In the genomic region with DNA sequence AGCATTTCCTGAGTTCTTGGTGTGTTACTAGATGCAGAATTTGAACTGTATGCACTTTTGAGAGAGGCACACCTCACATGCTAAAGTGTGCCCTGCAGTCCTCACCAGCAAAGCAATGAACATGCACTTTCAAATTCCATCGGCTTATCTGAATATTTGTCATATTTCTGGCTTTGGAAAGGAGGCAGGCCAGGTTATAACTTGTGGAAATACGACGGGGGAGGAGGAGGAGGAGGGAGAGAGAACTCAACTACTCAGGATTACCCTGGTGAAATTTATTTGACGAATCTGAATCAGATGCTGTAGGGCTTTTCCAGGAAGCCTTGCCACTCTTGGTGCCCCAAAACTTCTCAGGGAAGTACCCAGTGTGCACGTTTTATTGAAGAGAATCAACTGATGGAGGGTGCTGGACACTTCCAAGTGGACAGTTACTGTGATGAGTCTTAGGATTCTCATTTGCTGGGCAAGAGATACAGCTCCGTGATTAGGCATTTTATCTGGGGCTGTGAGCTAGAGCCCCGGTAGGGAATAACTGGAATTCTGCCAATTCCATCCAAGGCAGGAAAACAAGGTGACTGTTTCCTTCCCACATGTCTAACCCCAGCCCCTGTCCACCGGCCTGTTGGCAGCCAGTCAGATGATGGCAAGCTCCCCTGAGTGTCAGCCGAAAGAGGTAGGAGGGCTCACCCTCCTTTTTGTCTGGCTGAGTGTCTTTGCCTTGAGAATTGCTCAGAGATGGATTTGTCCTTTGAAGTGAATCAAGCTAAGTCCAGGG, we compare ENCODE assay signal across 1 cellular context.
TF ChIP-seq lines count a peak whose summit lies in the region.

No MANE protein-coding gene starts in this region.

TF ChIP-seq in GM23338, 12 proteins besides CTCF, POLR2A, EP300 and RAD21 (continued from another document):
- TF ChIP-seq, protein P1, sequence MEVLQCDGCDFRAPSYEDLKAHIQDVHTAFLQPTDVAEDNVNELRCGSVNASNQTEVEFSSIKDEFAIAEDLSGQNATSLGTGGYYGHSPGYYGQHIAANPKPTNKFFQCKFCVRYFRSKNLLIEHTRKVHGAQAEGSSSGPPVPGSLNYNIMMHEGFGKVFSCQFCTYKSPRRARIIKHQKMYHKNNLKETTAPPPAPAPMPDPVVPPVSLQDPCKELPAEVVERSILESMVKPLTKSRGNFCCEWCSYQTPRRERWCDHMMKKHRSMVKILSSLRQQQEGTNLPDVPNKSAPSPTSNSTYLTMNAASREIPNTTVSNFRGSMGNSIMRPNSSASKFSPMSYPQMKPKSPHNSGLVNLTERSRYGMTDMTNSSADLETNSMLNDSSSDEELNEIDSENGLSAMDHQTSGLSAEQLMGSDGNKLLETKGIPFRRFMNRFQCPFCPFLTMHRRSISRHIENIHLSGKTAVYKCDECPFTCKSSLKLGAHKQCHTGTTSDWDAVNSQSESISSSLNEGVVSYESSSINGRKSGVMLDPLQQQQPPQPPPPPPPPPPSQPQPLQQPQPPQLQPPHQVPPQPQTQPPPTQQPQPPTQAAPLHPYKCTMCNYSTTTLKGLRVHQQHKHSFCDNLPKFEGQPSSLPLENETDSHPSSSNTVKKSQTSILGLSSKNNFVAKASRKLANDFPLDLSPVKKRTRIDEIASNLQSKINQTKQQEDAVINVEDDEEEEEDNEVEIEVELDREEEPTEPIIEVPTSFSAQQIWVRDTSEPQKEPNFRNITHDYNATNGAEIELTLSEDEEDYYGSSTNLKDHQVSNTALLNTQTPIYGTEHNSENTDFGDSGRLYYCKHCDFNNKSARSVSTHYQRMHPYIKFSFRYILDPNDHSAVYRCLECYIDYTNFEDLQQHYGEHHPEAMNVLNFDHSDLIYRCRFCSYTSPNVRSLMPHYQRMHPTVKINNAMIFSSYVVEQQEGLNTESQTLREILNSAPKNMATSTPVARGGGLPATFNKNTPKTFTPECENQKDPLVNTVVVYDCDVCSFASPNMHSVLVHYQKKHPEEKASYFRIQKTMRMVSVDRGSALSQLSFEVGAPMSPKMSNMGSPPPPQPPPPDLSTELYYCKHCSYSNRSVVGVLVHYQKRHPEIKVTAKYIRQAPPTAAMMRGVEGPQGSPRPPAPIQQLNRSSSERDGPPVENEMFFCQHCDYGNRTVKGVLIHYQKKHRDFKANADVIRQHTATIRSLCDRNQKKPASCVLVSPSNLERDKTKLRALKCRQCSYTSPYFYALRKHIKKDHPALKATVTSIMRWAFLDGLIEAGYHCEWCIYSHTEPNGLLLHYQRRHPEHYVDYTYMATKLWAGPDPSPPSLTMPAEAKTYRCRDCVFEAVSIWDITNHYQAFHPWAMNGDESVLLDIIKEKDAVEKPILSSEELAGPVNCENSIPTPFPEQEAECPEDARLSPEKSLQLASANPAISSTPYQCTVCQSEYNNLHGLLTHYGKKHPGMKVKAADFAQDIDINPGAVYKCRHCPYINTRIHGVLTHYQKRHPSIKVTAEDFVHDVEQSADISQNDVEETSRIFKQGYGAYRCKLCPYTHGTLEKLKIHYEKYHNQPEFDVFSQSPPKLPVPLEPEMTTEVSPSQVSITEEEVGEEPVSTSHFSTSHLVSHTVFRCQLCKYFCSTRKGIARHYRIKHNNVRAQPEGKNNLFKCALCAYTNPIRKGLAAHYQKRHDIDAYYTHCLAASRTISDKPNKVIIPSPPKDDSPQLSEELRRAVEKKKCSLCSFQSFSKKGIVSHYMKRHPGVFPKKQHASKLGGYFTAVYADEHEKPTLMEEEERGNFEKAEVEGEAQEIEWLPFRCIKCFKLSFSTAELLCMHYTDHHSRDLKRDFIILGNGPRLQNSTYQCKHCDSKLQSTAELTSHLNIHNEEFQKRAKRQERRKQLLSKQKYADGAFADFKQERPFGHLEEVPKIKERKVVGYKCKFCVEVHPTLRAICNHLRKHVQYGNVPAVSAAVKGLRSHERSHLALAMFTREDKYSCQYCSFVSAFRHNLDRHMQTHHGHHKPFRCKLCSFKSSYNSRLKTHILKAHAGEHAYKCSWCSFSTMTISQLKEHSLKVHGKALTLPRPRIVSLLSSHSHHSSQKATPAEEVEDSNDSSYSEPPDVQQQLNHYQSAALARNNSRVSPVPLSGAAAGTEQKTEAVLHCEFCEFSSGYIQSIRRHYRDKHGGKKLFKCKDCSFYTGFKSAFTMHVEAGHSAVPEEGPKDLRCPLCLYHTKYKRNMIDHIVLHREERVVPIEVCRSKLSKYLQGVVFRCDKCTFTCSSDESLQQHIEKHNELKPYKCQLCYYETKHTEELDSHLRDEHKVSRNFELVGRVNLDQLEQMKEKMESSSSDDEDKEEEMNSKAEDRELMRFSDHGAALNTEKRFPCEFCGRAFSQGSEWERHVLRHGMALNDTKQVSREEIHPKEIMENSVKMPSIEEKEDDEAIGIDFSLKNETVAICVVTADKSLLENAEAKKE (CRISPR knock-in tag; IDR thresholded peaks at IDR 0.05) = no peak
- TF ChIP-seq, protein P2, sequence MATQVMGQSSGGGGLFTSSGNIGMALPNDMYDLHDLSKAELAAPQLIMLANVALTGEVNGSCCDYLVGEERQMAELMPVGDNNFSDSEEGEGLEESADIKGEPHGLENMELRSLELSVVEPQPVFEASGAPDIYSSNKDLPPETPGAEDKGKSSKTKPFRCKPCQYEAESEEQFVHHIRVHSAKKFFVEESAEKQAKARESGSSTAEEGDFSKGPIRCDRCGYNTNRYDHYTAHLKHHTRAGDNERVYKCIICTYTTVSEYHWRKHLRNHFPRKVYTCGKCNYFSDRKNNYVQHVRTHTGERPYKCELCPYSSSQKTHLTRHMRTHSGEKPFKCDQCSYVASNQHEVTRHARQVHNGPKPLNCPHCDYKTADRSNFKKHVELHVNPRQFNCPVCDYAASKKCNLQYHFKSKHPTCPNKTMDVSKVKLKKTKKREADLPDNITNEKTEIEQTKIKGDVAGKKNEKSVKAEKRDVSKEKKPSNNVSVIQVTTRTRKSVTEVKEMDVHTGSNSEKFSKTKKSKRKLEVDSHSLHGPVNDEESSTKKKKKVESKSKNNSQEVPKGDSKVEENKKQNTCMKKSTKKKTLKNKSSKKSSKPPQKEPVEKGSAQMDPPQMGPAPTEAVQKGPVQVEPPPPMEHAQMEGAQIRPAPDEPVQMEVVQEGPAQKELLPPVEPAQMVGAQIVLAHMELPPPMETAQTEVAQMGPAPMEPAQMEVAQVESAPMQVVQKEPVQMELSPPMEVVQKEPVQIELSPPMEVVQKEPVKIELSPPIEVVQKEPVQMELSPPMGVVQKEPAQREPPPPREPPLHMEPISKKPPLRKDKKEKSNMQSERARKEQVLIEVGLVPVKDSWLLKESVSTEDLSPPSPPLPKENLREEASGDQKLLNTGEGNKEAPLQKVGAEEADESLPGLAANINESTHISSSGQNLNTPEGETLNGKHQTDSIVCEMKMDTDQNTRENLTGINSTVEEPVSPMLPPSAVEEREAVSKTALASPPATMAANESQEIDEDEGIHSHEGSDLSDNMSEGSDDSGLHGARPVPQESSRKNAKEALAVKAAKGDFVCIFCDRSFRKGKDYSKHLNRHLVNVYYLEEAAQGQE (IDR thresholded peaks at IDR 0.05; ENCODE audit: unreplicated experiment) = no peak
- TF ChIP-seq, protein P3, sequence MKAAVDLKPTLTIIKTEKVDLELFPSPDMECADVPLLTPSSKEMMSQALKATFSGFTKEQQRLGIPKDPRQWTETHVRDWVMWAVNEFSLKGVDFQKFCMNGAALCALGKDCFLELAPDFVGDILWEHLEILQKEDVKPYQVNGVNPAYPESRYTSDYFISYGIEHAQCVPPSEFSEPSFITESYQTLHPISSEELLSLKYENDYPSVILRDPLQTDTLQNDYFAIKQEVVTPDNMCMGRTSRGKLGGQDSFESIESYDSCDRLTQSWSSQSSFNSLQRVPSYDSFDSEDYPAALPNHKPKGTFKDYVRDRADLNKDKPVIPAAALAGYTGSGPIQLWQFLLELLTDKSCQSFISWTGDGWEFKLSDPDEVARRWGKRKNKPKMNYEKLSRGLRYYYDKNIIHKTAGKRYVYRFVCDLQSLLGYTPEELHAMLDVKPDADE (IDR thresholded peaks at IDR 0.05) = no peak
- TF ChIP-seq EZH2phosphoT487 (IDR thresholded peaks at IDR 0.05; ENCODE audit: unreplicated experiment) (no peak), EZH2 (IDR thresholded peaks at IDR 0.05; ENCODE audit: low read depth, unreplicated experiment) (no peak), ZNF114 (CRISPR knock-in tag; IDR thresholded peaks at IDR 0.05) (no peak), ZNF331 (CRISPR knock-in tag; IDR thresholded peaks at IDR 0.05; ENCODE audit: low read depth) (no peak), CREB1 (CRISPR knock-in tag; IDR thresholded peaks at IDR 0.05; ENCODE audit: low read depth) (no peak), STAT1 (IDR thresholded peaks at IDR 0.05; ENCODE audit: unreplicated experiment) (no peak)
